In the genomic region with DNA sequence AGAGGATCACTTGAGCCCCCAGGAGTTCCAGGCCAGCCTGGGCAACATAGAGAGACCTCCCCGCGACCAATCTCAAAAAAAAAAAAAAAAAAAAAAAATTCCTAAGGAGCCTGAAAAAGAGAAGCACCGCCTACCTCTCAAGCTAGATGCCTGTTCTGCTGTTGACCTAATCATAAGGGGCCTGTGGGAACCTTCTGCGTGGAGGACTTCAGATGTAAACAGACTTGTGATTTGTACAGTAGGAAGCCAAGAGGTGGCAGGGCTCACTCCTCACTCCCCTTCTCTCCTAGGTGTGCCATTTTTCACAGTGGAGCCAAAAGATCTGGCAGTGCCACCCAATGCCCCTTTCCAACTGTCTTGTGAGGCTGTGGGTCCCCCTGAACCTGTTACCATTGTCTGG, we compare ENCODE assay signal across 18 cellular contexts. TPM values are rescaled to one million over a fixed set of nuclear protein-coding genes. Genes with fewer than 3 reads are reported as not detected.
DNase-seq lines count a peak whose midpoint lies in the region; ATAC-seq, FAIRE-seq and TF ChIP-seq lines count a peak whose summit lies in the region.
"Had no signal": no experiment of that assay in that cellular context is flagged by ENCODE, and none has a peak within 500 bp of the region (broad histone marks: within the 10 kb centered on the region; RNA-seq: fewer than 3 reads in every experiment).

No MANE protein-coding gene starts in this region.

- peaks cover 26% of the 10 kb centered on the region for H3K4me1 Mint-ChIP-seq in CD4-positive, alpha-beta T cell (ENCODE audit: low read depth)
- peaks cover 84% of the 10 kb centered on the region for H3K4me1 Mint-ChIP-seq in WTC11
- peaks cover 67% of the 10 kb centered on the region for H3K4me1 Mint-ChIP-seq in progenitor cell of endocrine pancreas (ENCODE audit: low read depth)

- H3K4me3 Mint-ChIP-seq in CD4-positive, alpha-beta T cell, result peak overlapping the region; percentile 17
- H3K4me3 Mint-ChIP-seq in WTC11 (peak overlapping the region; percentile 29; the same call in 1 of the 2 replicates), progenitor cell of endocrine pancreas (ENCODE audit: low read depth) (peak overlapping the region; percentile 29)
- H3K4me3 Mint-ChIP-seq: effector memory CD8-positive, alpha-beta T cell had no signal

- H3K36me3 Mint-ChIP-seq in CD4-positive, alpha-beta T cell (ENCODE audit: low read depth), result no peaks in the 10 kb centered on the region
- peaks cover 10% of the 10 kb centered on the region; the same call in 1 of the 2 replicates for H3K36me3 Mint-ChIP-seq in WTC11
- H3K36me3 Mint-ChIP-seq in progenitor cell of endocrine pancreas (ENCODE audit: insufficient read depth), result peaks cover 6% of the 10 kb centered on the region

- intact Hi-C loops in CD4-positive, alpha-beta T cell (cut with DNase I, micrococcal nuclease), result no loop called here
- intact Hi-C loops in pancreas (cut with DNase I), result no loop called here

- no peak for FAIRE-seq in pancreas (lab: Jason Lieb, UNC)
- FAIRE-seq: urothelium cell line had no signal

- POLR2A ChIA-PET in CD4-positive, alpha-beta T cell (lab: Charles Lee), result interaction anchor here (1.0 kb wide), 1 partner anchor 18 kb away, joined by 3 read pairs; the partner anchor contains the start of gene RPAP1
- POLR2A ChIA-PET in WTC11 (lab: Charles Lee), result interaction anchor here (0.7 to 3.9 kb wide), 7 partner anchors 18 to 212 kb away, joined by 3 to 19 read pairs (median 5); partner anchors contain the start of genes MAPKBP1 and RPAP1

- H3K4me1 ChIP-seq in iPS-20b (ENCODE audit: insufficient read depth, low read length) (peaks cover 68% of the 10 kb centered on the region), pancreas (peaks cover 0 to 10% (median 0%) of the 10 kb centered on the region in 3 donors)

- no peak for ATAC-seq in CD4-positive, alpha-beta T cell (ENCODE audit: poor library complexity)
- ATAC-seq in WTC11 (no peak), GM21360 (IDR thresholded peaks at IDR 0.05; ENCODE audit: unreplicated experiment) (no peak), HG03571 (IDR thresholded peaks at IDR 0.05; ENCODE audit: unreplicated experiment) (no peak), pancreas (no peak)
- ATAC-seq: effector memory CD8-positive, alpha-beta T cell had no signal

- TF ChIP-seq CTCF in CD4-positive, alpha-beta T cell (IDR thresholded peaks at IDR 0.05), result no peak
- TF ChIP-seq CTCF in WTC11 (IDR thresholded peaks at IDR 0.05) (no peak), progenitor cell of endocrine pancreas (IDR thresholded peaks at IDR 0.05; ENCODE audit: unreplicated experiment) (no peak), pancreas (IDR thresholded peaks at IDR 0.05) (no peak)

- peak overlapping the region; percentile 11; the same call in 1 of the 2 replicates for H3K4me3 ChIP-seq in iPS-20b (ENCODE audit: low read length)
- no peak overlapping the region for H3K4me3 ChIP-seq in pancreas
- H3K4me3 ChIP-seq: stomach had no signal

- peak overlapping the region; percentile 52; the same call in 1 of the 2 replicates for H3K9ac ChIP-seq in iPS-20b (ENCODE audit: low read depth, low read length)

- H3K27me3 Mint-ChIP-seq in CD4-positive, alpha-beta T cell, result peaks cover 25% of the 10 kb centered on the region
- H3K27me3 Mint-ChIP-seq in WTC11 (ENCODE audit: low read depth) (no peaks in the 10 kb centered on the region; the same call in 1 of the 2 replicates), progenitor cell of endocrine pancreas (no peaks in the 10 kb centered on the region)

- H3K36me3 ChIP-seq in iPS-20b (ENCODE audit: insufficient read depth, low read depth, low read length) (peaks cover 41% of the 10 kb centered on the region), pancreas (no peaks in the 10 kb centered on the region)

- no peaks in the 10 kb centered on the region for H3K9me3 ChIP-seq in CD4-positive, alpha-beta T cell (ENCODE audit: control insufficient read depth, low read length)
- H3K9me3 ChIP-seq in iPS-20b (ENCODE audit: insufficient read depth, low read depth, low read length), result no peaks in the 10 kb centered on the region
- H3K9me3 ChIP-seq in pancreas, result no peaks in the 10 kb centered on the region
- H3K9me3 ChIP-seq: stomach had no signal

- CTCF ChIA-PET in CD4-positive, alpha-beta T cell (lab: Charles Lee), result no interaction called here
- CTCF ChIA-PET in WTC11 (lab: Charles Lee), result interaction anchor here (0.6 to 5.2 kb wide), 19 partner anchors 7 to 342 kb away, joined by 3 to 121 read pairs (median 5); partner anchors contain the start of genes LTK, MAPKBP1 and MGA

- H3K27ac ChIP-seq in CD4-positive, alpha-beta T cell (ENCODE audit: low read depth, low read length), result no peak overlapping the region
- peak overlapping the region; percentile 44 for H3K27ac ChIP-seq in iPS-20b (ENCODE audit: low read length)
- no peak overlapping the region for H3K27ac ChIP-seq in pancreas

- H3K27ac Mint-ChIP-seq in CD4-positive, alpha-beta T cell, result no peak overlapping the region
- H3K27ac Mint-ChIP-seq in WTC11, result peak overlapping the region; percentile 92
- peak overlapping the region; percentile 95 for H3K27ac Mint-ChIP-seq in progenitor cell of endocrine pancreas

- H3K27me3 ChIP-seq in CD4-positive, alpha-beta T cell (ENCODE audit: control insufficient read depth, insufficient read depth, low read length), result peaks cover 8% of the 10 kb centered on the region
- H3K27me3 ChIP-seq in iPS-20b (ENCODE audit: insufficient read depth, low read length) (peaks cover 8% of the 10 kb centered on the region; the same call in 1 of the 2 replicates), pancreas (no peaks in the 10 kb centered on the region)

- 61 to 70% methylated on average over 4 of the region's 4 CpGs for WGBS in pancreas, 2 donors

- no peaks in the 10 kb centered on the region for H3K9me3 Mint-ChIP-seq in CD4-positive, alpha-beta T cell
- H3K9me3 Mint-ChIP-seq in WTC11 (no peaks in the 10 kb centered on the region), progenitor cell of endocrine pancreas (ENCODE audit: low read depth) (no peaks in the 10 kb centered on the region)
- H3K9me3 Mint-ChIP-seq: effector memory CD8-positive, alpha-beta T cell had no signal

- DNase-seq in CD4-positive, alpha-beta T cell, result no peak
- DNase-seq in WTC11 (ENCODE audit: low spot score) (no peak), progenitor cell of endocrine pancreas (ENCODE audit: low spot score, unreplicated experiment) (no peak), pancreas (no peak)
- no peak for DNase-seq in stimulated activated CD4-positive, alpha-beta T cell treated with anti-CD3 and anti-CD28 coated beads, Interleukin-2, amount 100 ng/mL, for 24 hours
- DNase-seq: activated CD4-positive, alpha-beta T cell treated with anti-CD3 and anti-CD28 coated beads, Interleukin-2, amount 50 U/mL, for 48 hours; activated naive CD4-positive, alpha-beta T cell; DND-41; effector memory CD8-positive, alpha-beta T cell; NCI-H1105 treated with DMSO at 0.1 percent for 48 hours; NCI-H526 treated with DMSO at 0.1 percent for 48 hours; stimulated activated CD4-positive, alpha-beta T cell treated with anti-CD3 and anti-CD28 coated beads, Interleukin-4, amount 100 ng/mL, for 1 hour; stomach had no signal

TF ChIP-seq in WTC11, 78 proteins besides CTCF, POLR2A, EP300 and RAD21 (continues in another document):
- TF ChIP-seq ATF6 (CRISPR knock-in tag; IDR thresholded peaks at IDR 0.05), result no peak
- TF ChIP-seq ZNF317 (CRISPR knock-in tag; IDR thresholded peaks at IDR 0.05; ENCODE audit: borderline replicate concordance, low read depth), result no peak
- no peak for TF ChIP-seq ZNF423 (CRISPR knock-in tag; IDR thresholded peaks at IDR 0.05)
- no peak for TF ChIP-seq FOXK1 (CRISPR knock-in tag; IDR thresholded peaks at IDR 0.05)
- no peak for TF ChIP-seq MYBL2 (CRISPR knock-in tag; IDR thresholded peaks at IDR 0.05)
- TF ChIP-seq NFE2L1 (CRISPR knock-in tag; IDR thresholded peaks at IDR 0.05), result no peak
- TF ChIP-seq EMX1 (CRISPR knock-in tag; IDR thresholded peaks at IDR 0.05), result no peak
- TF ChIP-seq, protein P1, sequence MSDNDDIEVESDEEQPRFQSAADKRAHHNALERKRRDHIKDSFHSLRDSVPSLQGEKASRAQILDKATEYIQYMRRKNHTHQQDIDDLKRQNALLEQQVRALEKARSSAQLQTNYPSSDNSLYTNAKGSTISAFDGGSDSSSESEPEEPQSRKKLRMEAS (CRISPR knock-in tag; IDR thresholded peaks at IDR 0.05), result no peak
- no peak for TF ChIP-seq TEAD1 (CRISPR knock-in tag; IDR thresholded peaks at IDR 0.05)
- TF ChIP-seq ZNF671 (CRISPR knock-in tag; IDR thresholded peaks at IDR 0.05), result no peak

RNA-seq across cellular contexts. Expression of gene TYRO3, which starts 3.2 kb away (rescaled TPM):
- under 1 TPM; 0.42 to 0.47 TPM for total RNA-seq in CD4-positive, alpha-beta T cell
- total RNA-seq in WTC11 (2021) (87.9 to 98.0 TPM (median 89.6 TPM) in 3 replicates), progenitor cell of endocrine pancreas (86.7 and 106 TPM in 2 replicates), pancreas (10 to 100 TPM in 4 of 6 donors, 1 to 10 TPM in 2; 8.5 to 14.4 (median 11.1) TPM)
- 1 to 10 TPM; 7.3 to 8.1 TPM for polyA plus RNA-seq in pancreas

RNA-seq across cellular contexts. Expression of gene RPAP1, which starts 18.2 kb away (rescaled TPM):
- total RNA-seq in CD4-positive, alpha-beta T cell, result 10 to 100 TPM; 20.8 to 22.5 TPM
- total RNA-seq in WTC11 (2021) (102 to 123 TPM (median 103 TPM) in 3 replicates), progenitor cell of endocrine pancreas (63.8 and 69.4 TPM in 2 replicates), pancreas (10 to 100 TPM; 11.2 to 24.1 (median 17.8) TPM)
- 10 to 100 TPM; 10.6 to 16.9 TPM for polyA plus RNA-seq in pancreas

RNA-seq across cellular contexts. Expression of gene LTK, which starts 48.6 kb away (rescaled TPM):
- 1 to 10 TPM; 9.7 to 9.9 TPM for total RNA-seq in CD4-positive, alpha-beta T cell
- total RNA-seq in WTC11 (2021) (0.27 to 0.66 TPM (median 0.53 TPM) in 3 replicates), progenitor cell of endocrine pancreas (0.55 and 1.2 TPM in 2 replicates), pancreas (under 1 TPM; 0.17 to 0.41 (median 0.26) TPM)
- under 1 TPM; 0.19 to 0.63 TPM for polyA plus RNA-seq in pancreas
- total RNA-seq: HT1080 had no signal

Comparison
In these comparisons a context has a peak if more than half of its experiments do, and no peak if none do; other contexts are left out.
1. RNA of gene TYRO3, which starts 3.2 kb away (total RNA-seq): 86.7 to 106 TPM in progenitor cell of endocrine pancreas, 87.9 to 98.0 TPM in WTC11 and 8.5 to 14.4 TPM in pancreas; 0.42 to 0.47 TPM in CD4-positive, alpha-beta T cell; every median in the first group is over 4 times any median in the second.
2. Peak in every context shown above with its lines, with median percentiles within 50 percentile points of each other: H3K4me3 Mint-ChIP-seq.